ENCODE assay signal across 1 cellular context in the genomic region with DNA sequence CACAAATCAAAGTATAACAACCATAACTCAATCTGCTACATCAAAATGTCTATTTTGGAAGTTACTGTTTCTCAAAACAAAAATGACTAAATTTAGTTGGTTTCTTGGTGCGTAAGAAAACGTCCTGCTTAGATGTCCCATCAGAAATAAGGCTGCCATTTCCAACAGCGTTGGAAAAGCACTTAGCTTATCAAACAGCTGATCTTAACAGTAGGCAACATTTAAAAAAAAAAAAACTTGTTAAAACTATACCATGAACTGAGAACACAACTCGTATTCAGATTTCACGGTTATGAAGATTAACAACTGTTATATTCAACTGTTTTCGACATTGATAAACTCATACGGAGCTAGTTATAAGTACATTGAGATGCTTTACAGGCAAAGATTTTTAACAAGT.
TF ChIP-seq lines count a peak whose summit lies in the region.

No MANE protein-coding gene starts in this region.

TF ChIP-seq in K562, 482 proteins besides CTCF, POLR2A, EP300 and RAD21:
- TF ChIP-seq, protein P1, sequence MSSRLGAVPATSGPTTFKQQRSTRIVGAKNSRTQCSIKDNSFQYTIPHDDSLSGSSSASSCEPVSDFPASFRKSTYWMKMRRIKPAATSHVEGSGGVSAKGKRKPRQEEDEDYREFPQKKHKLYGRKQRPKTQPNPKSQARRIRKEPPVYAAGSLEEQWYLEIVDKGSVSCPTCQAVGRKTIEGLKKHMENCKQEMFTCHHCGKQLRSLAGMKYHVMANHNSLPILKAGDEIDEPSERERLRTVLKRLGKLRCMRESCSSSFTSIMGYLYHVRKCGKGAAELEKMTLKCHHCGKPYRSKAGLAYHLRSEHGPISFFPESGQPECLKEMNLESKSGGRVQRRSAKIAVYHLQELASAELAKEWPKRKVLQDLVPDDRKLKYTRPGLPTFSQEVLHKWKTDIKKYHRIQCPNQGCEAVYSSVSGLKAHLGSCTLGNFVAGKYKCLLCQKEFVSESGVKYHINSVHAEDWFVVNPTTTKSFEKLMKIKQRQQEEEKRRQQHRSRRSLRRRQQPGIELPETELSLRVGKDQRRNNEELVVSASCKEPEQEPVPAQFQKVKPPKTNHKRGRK (tag; IDR thresholded peaks at IDR 0.05) = no peak
- TF ChIP-seq ZNF384 (IDR thresholded peaks at IDR 0.05; ENCODE audit: low read depth, low read length) (peak; percentile 69; the same call in 1 of the 2 replicates), MBD2 (IDR thresholded peaks at IDR 0.05; ENCODE audit: borderline replicate concordance, low read depth) (no peak), SIN3A (IDR thresholded peaks at IDR 0.05; ENCODE audit: borderline replicate concordance in 2 of 2, control insufficient read depth in 1 of 2, low read depth in 2 of 2, low read length in 2 of 2) (no peak), SMARCA4 (IDR thresholded peaks at IDR 0.05) (0 out of 2 replicates have a peak, but pooled peaks have one; percentile 10), TARDBP (IDR thresholded peaks at IDR 0.05) (no peak), FUS (optimal IDR thresholded peaks at IDR 0.05; ENCODE audit: low read depth, low read length) (no peak), MYBL2 (IDR thresholded peaks at IDR 0.05; ENCODE audit: low read depth) (0 out of 2 replicates have a peak, but pooled peaks have one; percentile 9), MYBL2 (CRISPR knock-in tag; IDR thresholded peaks at IDR 0.05; ENCODE audit: borderline replicate concordance) (no peak), TAL1 (IDR thresholded peaks at IDR 0.05) (no peak), ZBED1 (IDR thresholded peaks at IDR 0.05) (no peak), ZNF408 (CRISPR knock-in tag; IDR thresholded peaks at IDR 0.05; ENCODE audit: low read depth) (no peak), GATA2 (CRISPR knock-in tag; IDR thresholded peaks at IDR 0.05) (0 out of 2 replicates have a peak, but pooled peaks have one; percentile 35), FOS (IDR thresholded peaks at IDR 0.05; ENCODE audit: extremely low read depth, insufficient read length) (no peak), DNMT1 (IDR thresholded peaks at IDR 0.05) (no peak), KLF16 (IDR thresholded peaks at IDR 0.05) (no peak), FOXM1 (IDR thresholded peaks at IDR 0.05; ENCODE audit: low read depth) (peak; percentile 19; the same call in 1 of the 2 replicates), FOXM1 (CRISPR knock-in tag; IDR thresholded peaks at IDR 0.05; ENCODE audit: low read depth) (no peak), DACH1 (IDR thresholded peaks at IDR 0.05; ENCODE audit: partially characterized antibody) (peak; percentile 77), MYC (IDR thresholded peaks at IDR 0.05; ENCODE audit: low read depth, low read length) (no peak), MYC (CRISPR knock-in tag; IDR thresholded peaks at IDR 0.05; ENCODE audit: borderline replicate concordance, low read depth) (no peak)
- TF ChIP-seq, protein P2, sequence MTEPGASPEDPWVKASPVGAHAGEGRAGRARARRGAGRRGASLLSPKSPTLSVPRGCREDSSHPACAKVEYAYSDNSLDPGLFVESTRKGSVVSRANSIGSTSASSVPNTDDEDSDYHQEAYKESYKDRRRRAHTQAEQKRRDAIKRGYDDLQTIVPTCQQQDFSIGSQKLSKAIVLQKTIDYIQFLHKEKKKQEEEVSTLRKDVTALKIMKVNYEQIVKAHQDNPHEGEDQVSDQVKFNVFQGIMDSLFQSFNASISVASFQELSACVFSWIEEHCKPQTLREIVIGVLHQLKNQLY (CRISPR knock-in tag; conservative IDR thresholded peaks at IDR 0.05) = no peak
- TF ChIP-seq, protein P3, sequence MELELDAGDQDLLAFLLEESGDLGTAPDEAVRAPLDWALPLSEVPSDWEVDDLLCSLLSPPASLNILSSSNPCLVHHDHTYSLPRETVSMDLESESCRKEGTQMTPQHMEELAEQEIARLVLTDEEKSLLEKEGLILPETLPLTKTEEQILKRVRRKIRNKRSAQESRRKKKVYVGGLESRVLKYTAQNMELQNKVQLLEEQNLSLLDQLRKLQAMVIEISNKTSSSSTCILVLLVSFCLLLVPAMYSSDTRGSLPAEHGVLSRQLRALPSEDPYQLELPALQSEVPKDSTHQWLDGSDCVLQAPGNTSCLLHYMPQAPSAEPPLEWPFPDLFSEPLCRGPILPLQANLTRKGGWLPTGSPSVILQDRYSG (tag; conservative IDR thresholded peaks at IDR 0.05; ENCODE audit: low read depth) = no peak
- TF ChIP-seq, protein P4, sequence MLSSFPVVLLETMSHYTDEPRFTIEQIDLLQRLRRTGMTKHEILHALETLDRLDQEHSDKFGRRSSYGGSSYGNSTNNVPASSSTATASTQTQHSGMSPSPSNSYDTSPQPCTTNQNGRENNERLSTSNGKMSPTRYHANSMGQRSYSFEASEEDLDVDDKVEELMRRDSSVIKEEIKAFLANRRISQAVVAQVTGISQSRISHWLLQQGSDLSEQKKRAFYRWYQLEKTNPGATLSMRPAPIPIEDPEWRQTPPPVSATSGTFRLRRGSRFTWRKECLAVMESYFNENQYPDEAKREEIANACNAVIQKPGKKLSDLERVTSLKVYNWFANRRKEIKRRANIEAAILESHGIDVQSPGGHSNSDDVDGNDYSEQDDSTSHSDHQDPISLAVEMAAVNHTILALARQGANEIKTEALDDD (IDR thresholded peaks at IDR 0.05) = 0 out of 2 replicates have a peak, but pooled peaks have one; percentile 49
